Comparison of ENCODE assay signal across 8 cellular contexts in the genomic region with DNA sequence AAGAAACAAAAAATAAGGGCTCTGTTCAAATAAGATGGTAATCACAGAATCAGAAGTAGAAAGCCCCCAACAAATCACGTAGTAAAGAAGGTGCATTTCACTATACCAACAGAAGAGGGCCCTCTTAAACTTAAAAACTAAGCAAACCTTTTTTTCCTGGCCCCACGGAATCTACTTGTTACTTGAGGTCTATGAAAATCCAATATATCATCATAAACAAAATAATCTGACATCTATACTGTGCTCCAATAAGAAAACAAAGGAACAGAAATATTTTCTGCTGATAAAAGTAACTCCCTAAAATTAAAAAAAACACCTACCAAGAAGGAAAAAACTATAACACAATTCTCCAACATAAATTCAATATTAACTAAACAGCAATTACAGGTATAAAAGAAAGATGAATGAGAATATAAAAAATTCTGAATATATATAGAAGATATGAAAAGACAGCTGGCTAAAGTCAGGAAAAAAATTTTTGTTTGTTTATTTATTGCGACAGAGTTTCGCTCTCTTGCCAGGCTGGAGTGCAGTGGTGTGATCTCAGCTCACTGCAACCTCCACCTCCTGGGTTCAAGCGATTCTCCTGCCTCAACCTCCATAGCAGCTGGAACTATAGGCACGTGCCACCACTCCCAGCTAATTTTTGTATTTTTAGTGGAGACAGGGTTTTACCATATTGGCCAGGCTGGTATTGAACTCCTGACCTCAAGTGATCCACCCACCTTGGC.
DNase-seq lines count a peak whose midpoint lies in the region; ATAC-seq and TF ChIP-seq lines count a peak whose summit lies in the region.

No MANE protein-coding gene starts in this region.

- H3K9me3 ChIP-seq in body of pancreas = no peaks in the 10 kb centered on the region

- peak; percentile 22 for TF ChIP-seq CTCF in GM13976 (IDR thresholded peaks at IDR 0.05; ENCODE audit: borderline replicate concordance, control extremely low read depth, extremely low read depth, insufficient read depth, missing control alignments)
- peak; percentile 19 to 74 (median 51) for TF ChIP-seq CTCF in body of pancreas (IDR thresholded peaks at IDR 0.05)

- DNase-seq in AG08395 (ENCODE audit: low spot score) (peak; percentile 48), GM13976 (ENCODE audit: low spot score) (peak; percentile 39), NCI-H345 treated with DMSO at 0.1 percent for 48 hours (lab: John Stamatoyannopoulos, UW; ENCODE audit: unreplicated experiment) (peak; percentile 2), body of pancreas (peak in 2 of 4 donors; percentile 15 to 37), kidney tubule cell (ENCODE audit: low spot score) (peak; percentile 55), cortex of kidney (lab: John Stamatoyannopoulos, UW) (no peak), COLO668 (lab: John Stamatoyannopoulos, UW; ENCODE audit: unreplicated experiment) (no peak)

- H3K4me1 ChIP-seq in body of pancreas = peaks cover 16% of the 10 kb centered on the region

- no peak for TF ChIP-seq POLR2A in body of pancreas (IDR thresholded peaks at IDR 0.05)

- in situ Hi-C loops in GM13976 (cut with MboI; ENCODE audit: low sequenced_read_pairs, unreplicated experiment) = loop anchor here (10.0 kb wide), 1 partner anchor 149 kb away; no protein-coding TSS in a partner anchor

- H3K36me3 ChIP-seq in body of pancreas (replicated peaks in 1 of 2; ENCODE audit: insufficient read depth in 1 of 2, low read depth in 2 of 2) = no peaks in the 10 kb centered on the region

- ATAC-seq in body of pancreas (no peak), HG03045 (IDR thresholded peaks at IDR 0.05; ENCODE audit: unreplicated experiment) (no peak)

- H3K27me3 ChIP-seq in body of pancreas = no peaks in the 10 kb centered on the region

- intact Hi-C loops in body of pancreas (cut with DNase I) = no loop called here

- WGBS in body of pancreas, 2 donors = 43% methylated on average over 6 of the region's 6 CpGs

- H3K27ac ChIP-seq in body of pancreas = no peak overlapping the region

- H3K4me3 ChIP-seq in body of pancreas = no peak overlapping the region

Comparison
In these comparisons a context has a peak if more than half of its experiments do, and no peak if none do; other contexts are left out.
1. DNase-seq: peak in AG08395 (single experiment), GM13976 (single experiment), NCI-H345 treated with DMSO at 0.1 percent for 48 hours (single experiment) and kidney tubule cell (single experiment); none in cortex of kidney (single experiment) and COLO668 (single experiment).